ENCODE assay signal across 2 cellular contexts in the genomic region with DNA sequence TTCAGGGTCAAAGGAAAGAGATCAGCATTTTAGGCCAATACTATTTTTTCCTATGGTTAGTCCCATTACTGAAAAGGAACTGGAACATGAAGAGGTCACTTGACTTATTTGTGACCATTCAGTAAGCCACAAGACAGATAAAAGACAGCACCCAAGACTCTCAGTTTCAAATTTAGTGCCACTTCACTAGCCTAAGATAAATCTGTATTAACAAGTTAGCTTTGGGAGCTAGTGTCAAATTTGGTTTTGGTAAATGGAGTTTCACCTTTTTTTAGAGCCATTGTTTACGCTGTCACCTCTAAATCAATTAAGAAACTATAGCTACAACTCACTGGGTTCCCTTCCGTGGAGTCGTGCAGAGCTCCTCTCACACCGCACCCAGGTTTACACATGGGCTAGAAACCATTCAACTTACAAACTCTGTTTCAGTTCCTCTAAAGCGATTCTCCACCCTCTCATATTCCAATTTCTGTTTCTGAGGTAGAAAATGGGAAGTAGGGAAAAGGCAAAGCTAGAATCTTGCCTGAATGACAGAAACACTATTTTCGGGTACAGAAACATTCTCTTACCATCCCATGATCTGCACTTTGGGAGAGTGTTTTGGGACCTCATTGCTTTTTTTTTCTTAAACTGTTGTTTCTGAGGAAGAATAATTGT.
TF ChIP-seq lines count a peak whose summit lies in the region.

No MANE protein-coding gene starts in this region.

TF ChIP-seq in liver, 16 proteins besides CTCF, POLR2A, EP300 and RAD21:
- no peak for TF ChIP-seq FOXA1 (IDR thresholded peaks at IDR 0.05)
- no peak for TF ChIP-seq REST (IDR thresholded peaks at IDR 0.05)
- no peak for TF ChIP-seq YY1 (IDR thresholded peaks at IDR 0.05)
- TF ChIP-seq, protein P1, sequence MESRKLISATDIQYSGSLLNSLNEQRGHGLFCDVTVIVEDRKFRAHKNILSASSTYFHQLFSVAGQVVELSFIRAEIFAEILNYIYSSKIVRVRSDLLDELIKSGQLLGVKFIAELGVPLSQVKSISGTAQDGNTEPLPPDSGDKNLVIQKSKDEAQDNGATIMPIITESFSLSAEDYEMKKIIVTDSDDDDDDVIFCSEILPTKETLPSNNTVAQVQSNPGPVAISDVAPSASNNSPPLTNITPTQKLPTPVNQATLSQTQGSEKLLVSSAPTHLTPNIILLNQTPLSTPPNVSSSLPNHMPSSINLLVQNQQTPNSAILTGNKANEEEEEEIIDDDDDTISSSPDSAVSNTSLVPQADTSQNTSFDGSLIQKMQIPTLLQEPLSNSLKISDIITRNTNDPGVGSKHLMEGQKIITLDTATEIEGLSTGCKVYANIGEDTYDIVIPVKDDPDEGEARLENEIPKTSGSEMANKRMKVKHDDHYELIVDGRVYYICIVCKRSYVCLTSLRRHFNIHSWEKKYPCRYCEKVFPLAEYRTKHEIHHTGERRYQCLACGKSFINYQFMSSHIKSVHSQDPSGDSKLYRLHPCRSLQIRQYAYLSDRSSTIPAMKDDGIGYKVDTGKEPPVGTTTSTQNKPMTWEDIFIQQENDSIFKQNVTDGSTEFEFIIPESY (IDR thresholded peaks at IDR 0.05), result no peak
- TF ChIP-seq HNF4G (IDR thresholded peaks at IDR 0.05), result no peak
- TF ChIP-seq HNF4A (conservative IDR thresholded peaks at IDR 0.05), result no peak
- TF ChIP-seq NR2F2 (IDR thresholded peaks at IDR 0.05), result no peak
- no peak for TF ChIP-seq SP1 (IDR thresholded peaks at IDR 0.05)
- TF ChIP-seq GABPA (IDR thresholded peaks at IDR 0.05 in 1 of 2, conservative IDR thresholded peaks at IDR 0.05 in 1 of 2), result no peak
- TF ChIP-seq, protein P2, sequence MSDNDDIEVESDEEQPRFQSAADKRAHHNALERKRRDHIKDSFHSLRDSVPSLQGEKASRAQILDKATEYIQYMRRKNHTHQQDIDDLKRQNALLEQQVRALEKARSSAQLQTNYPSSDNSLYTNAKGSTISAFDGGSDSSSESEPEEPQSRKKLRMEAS (IDR thresholded peaks at IDR 0.05), result no peak
- no peak for TF ChIP-seq JUND (IDR thresholded peaks at IDR 0.05)

TF ChIP-seq in HepG2, 621 proteins besides CTCF, POLR2A, EP300 and RAD21:
- TF ChIP-seq FOXA1 (IDR thresholded peaks at IDR 0.05), result no peak
- TF ChIP-seq FOXA1 (CRISPR knock-in tag; IDR thresholded peaks at IDR 0.05), result no peak
- TF ChIP-seq ZNF891 (CRISPR knock-in tag; IDR thresholded peaks at IDR 0.05), result no peak
- TF ChIP-seq, protein P3, sequence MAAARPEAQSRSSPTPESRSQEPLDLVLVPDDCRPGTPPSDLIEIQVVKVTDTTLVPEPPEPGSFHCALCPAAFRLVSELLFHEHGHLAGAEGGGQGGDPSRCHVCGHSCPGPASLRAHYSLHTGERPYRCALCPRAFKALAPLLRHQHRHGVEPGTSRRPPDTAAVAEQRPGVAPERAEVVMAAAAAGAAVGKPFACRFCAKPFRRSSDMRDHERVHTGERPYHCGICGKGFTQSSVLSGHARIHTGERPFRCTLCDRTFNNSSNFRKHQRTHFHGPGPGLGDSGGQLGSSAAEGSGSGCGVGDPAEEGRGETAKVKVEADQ (CRISPR knock-in tag; IDR thresholded peaks at IDR 0.05; ENCODE audit: borderline replicate concordance), result no peak
- no peak for TF ChIP-seq ZNF710 (CRISPR knock-in tag; IDR thresholded peaks at IDR 0.05; ENCODE audit: borderline replicate concordance)
- TF ChIP-seq HNF1A (IDR thresholded peaks at IDR 0.05; ENCODE audit: low read depth), result no peak
- no peak for TF ChIP-seq HNF1A (CRISPR knock-in tag; IDR thresholded peaks at IDR 0.05; ENCODE audit: borderline replicate concordance)
- no peak for TF ChIP-seq ZNF773 (CRISPR knock-in tag; IDR thresholded peaks at IDR 0.05; ENCODE audit: borderline replicate concordance)
- TF ChIP-seq ZBTB42 (CRISPR knock-in tag; IDR thresholded peaks at IDR 0.05), result no peak
- no peak for TF ChIP-seq ZNF674 (CRISPR knock-in tag; IDR thresholded peaks at IDR 0.05; ENCODE audit: low read depth)
